ENCODE assay signal across 9 cellular contexts in genomic region chr10:117541405-117541908, GRCh38. TPM values are rescaled to one million over a fixed set of nuclear protein-coding genes. Genes with fewer than 3 reads are reported as not detected.
A peak's percentile ranks its signal among the peaks of the same experiment; 100 is the strongest.
DNase-seq lines count a peak whose midpoint lies in the region; ATAC-seq and TF ChIP-seq lines count a peak whose summit lies in the region.
"Had no signal": no experiment of that assay in that cellular context is flagged by ENCODE, and none has a peak within 500 bp of the region (broad histone marks: within the 10 kb centered on the region; RNA-seq: fewer than 3 reads in every experiment).

No MANE protein-coding gene starts in this region.

- H3K4me3 ChIP-seq in A673 (ENCODE audit: low read depth, low read length, poor library complexity, severe bottlenecking) (peak overlapping the region; percentile 8), lower leg skin (ENCODE audit: low read depth, poor library complexity, severe bottlenecking) (peak overlapping the region; percentile 49)

- POLR2A ChIA-PET in A673 (lab: Charles Lee; ENCODE audit: low non-redundant PET), result no interaction called here

- no peaks in the 10 kb centered on the region for H3K9me3 ChIP-seq in A673 (ENCODE audit: low read depth, low read length, poor library complexity, severe bottlenecking)

- 1 to 2% methylated on average over 32 of the region's 32 CpGs for WGBS in lower leg skin, 2 donors

- H3K36me3 ChIP-seq in A673 (ENCODE audit: insufficient read depth, low read length, poor library complexity, severe bottlenecking), result no peaks in the 10 kb centered on the region

- H3K4me1 ChIP-seq in A673 (ENCODE audit: insufficient read depth, low read length, poor library complexity, severe bottlenecking), result peaks cover 11% of the 10 kb centered on the region

- intact Hi-C loops in A673 (cut with micrococcal nuclease; ENCODE audit: unreplicated experiment), result loop anchor here (10.0 kb wide), 1 partner anchor 503 kb away; the partner anchor contains the start of gene RAB11FIP2
- intact Hi-C loops in lower leg skin (cut with DNase I; ENCODE audit: low total_unique reads), result loop anchor here (10.0 kb wide), 1 partner anchor 213 kb away; no protein-coding TSS in a partner anchor
- intact Hi-C loops in left colon (cut with DNase I, micrococcal nuclease), result no loop called here

- CTCF ChIA-PET in A673 (lab: Charles Lee), result no interaction called here

- H3K27ac ChIP-seq in A673 (ENCODE audit: low read depth, low read length, poor library complexity, severe bottlenecking), result no peak overlapping the region
- H3K27ac ChIP-seq in caudate nucleus (ENCODE audit: low read depth, low read length), result peak overlapping the region; percentile 78

- BruUV-seq in A673 (replicated peaks; lab: Mats Ljungman, UMichigan), result no TSS peak

- TF ChIP-seq POLR2A in lower leg skin (IDR thresholded peaks at IDR 0.05) (no peak), erythroblast (IDR thresholded peaks at IDR 0.05; ENCODE audit: low read length) (no peak)

- ATAC-seq in left colon, result no peak

- TF ChIP-seq CTCF in A673 (conservative IDR thresholded peaks at IDR 0.05; ENCODE audit: low read depth, low read length) (no peak), lower leg skin (IDR thresholded peaks at IDR 0.05) (no peak), GM10266 (IDR thresholded peaks at IDR 0.05; ENCODE audit: control insufficient read depth, insufficient read depth, low read depth, missing control alignments) (no peak)

- peaks cover 100% of the 10 kb centered on the region for H3K27me3 ChIP-seq in A673 (replicated peaks; ENCODE audit: insufficient read depth, low read depth, low read length, poor library complexity)

- DNase-seq in A673 (ENCODE audit: low spot score) (peak; percentile 40), GM04504 (ENCODE audit: low read depth) (peak; percentile 90), caudate nucleus (lab: John Stamatoyannopoulos, UW) (peak in 27 of 61 donors; percentile 10 to 74 (median 33)), lower leg skin (ENCODE audit: low spot score in 2 of 2) (peak; percentile 88 to 98), left colon (no peak), HuH-7 (ENCODE audit: low spot score) (no peak), GM10266 (ENCODE audit: extremely low spot score) (no peak), erythroblast (lab: John Stamatoyannopoulos, UW) (no peak)

RNA-seq across cellular contexts. Expression of gene EMX2, which starts 1.1 kb away (rescaled TPM):
- total RNA-seq in A673 (2021), result not detected in 2 replicates
- 10 to 100 TPM in 1 of 4 donors, 1 to 10 TPM in 3; 3.7 to 10.4 (median 7.2) TPM for total RNA-seq in lower leg skin
- total RNA-seq in left colon, result under 1 TPM in 1 of 2 donors, not detected in 1; 0.31 TPM
- total RNA-seq: RPMI7951 had no signal

Comparison
In these comparisons a context has a peak if more than half of its experiments do, and no peak if none do; other contexts are left out.
1. DNase-seq: peak in A673 (single experiment), GM04504 (single experiment) and lower leg skin (2 of 2); none in left colon (0 of 2), HuH-7 (single experiment), GM10266 (single experiment) and erythroblast (0 of 2).
2. intact Hi-C loops: an anchor here in A673 (10.0 kb wide) and lower leg skin (10.0 kb wide); none called in left colon.